In genomic region chr5:10528827-10529226, GRCh38 we compare ENCODE assay signal across 1 cellular context.
TF ChIP-seq lines count a peak whose summit lies in the region.

No MANE protein-coding gene starts in this region.

TF ChIP-seq in GM23338, 12 proteins besides CTCF, POLR2A, EP300 and RAD21:
- TF ChIP-seq, protein P1, sequence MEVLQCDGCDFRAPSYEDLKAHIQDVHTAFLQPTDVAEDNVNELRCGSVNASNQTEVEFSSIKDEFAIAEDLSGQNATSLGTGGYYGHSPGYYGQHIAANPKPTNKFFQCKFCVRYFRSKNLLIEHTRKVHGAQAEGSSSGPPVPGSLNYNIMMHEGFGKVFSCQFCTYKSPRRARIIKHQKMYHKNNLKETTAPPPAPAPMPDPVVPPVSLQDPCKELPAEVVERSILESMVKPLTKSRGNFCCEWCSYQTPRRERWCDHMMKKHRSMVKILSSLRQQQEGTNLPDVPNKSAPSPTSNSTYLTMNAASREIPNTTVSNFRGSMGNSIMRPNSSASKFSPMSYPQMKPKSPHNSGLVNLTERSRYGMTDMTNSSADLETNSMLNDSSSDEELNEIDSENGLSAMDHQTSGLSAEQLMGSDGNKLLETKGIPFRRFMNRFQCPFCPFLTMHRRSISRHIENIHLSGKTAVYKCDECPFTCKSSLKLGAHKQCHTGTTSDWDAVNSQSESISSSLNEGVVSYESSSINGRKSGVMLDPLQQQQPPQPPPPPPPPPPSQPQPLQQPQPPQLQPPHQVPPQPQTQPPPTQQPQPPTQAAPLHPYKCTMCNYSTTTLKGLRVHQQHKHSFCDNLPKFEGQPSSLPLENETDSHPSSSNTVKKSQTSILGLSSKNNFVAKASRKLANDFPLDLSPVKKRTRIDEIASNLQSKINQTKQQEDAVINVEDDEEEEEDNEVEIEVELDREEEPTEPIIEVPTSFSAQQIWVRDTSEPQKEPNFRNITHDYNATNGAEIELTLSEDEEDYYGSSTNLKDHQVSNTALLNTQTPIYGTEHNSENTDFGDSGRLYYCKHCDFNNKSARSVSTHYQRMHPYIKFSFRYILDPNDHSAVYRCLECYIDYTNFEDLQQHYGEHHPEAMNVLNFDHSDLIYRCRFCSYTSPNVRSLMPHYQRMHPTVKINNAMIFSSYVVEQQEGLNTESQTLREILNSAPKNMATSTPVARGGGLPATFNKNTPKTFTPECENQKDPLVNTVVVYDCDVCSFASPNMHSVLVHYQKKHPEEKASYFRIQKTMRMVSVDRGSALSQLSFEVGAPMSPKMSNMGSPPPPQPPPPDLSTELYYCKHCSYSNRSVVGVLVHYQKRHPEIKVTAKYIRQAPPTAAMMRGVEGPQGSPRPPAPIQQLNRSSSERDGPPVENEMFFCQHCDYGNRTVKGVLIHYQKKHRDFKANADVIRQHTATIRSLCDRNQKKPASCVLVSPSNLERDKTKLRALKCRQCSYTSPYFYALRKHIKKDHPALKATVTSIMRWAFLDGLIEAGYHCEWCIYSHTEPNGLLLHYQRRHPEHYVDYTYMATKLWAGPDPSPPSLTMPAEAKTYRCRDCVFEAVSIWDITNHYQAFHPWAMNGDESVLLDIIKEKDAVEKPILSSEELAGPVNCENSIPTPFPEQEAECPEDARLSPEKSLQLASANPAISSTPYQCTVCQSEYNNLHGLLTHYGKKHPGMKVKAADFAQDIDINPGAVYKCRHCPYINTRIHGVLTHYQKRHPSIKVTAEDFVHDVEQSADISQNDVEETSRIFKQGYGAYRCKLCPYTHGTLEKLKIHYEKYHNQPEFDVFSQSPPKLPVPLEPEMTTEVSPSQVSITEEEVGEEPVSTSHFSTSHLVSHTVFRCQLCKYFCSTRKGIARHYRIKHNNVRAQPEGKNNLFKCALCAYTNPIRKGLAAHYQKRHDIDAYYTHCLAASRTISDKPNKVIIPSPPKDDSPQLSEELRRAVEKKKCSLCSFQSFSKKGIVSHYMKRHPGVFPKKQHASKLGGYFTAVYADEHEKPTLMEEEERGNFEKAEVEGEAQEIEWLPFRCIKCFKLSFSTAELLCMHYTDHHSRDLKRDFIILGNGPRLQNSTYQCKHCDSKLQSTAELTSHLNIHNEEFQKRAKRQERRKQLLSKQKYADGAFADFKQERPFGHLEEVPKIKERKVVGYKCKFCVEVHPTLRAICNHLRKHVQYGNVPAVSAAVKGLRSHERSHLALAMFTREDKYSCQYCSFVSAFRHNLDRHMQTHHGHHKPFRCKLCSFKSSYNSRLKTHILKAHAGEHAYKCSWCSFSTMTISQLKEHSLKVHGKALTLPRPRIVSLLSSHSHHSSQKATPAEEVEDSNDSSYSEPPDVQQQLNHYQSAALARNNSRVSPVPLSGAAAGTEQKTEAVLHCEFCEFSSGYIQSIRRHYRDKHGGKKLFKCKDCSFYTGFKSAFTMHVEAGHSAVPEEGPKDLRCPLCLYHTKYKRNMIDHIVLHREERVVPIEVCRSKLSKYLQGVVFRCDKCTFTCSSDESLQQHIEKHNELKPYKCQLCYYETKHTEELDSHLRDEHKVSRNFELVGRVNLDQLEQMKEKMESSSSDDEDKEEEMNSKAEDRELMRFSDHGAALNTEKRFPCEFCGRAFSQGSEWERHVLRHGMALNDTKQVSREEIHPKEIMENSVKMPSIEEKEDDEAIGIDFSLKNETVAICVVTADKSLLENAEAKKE (CRISPR knock-in tag; IDR thresholded peaks at IDR 0.05), result no peak
- no peak for TF ChIP-seq STAT1 (IDR thresholded peaks at IDR 0.05; ENCODE audit: unreplicated experiment)
